Comparison of ENCODE assay signal across 6 cellular contexts in the genomic region with DNA sequence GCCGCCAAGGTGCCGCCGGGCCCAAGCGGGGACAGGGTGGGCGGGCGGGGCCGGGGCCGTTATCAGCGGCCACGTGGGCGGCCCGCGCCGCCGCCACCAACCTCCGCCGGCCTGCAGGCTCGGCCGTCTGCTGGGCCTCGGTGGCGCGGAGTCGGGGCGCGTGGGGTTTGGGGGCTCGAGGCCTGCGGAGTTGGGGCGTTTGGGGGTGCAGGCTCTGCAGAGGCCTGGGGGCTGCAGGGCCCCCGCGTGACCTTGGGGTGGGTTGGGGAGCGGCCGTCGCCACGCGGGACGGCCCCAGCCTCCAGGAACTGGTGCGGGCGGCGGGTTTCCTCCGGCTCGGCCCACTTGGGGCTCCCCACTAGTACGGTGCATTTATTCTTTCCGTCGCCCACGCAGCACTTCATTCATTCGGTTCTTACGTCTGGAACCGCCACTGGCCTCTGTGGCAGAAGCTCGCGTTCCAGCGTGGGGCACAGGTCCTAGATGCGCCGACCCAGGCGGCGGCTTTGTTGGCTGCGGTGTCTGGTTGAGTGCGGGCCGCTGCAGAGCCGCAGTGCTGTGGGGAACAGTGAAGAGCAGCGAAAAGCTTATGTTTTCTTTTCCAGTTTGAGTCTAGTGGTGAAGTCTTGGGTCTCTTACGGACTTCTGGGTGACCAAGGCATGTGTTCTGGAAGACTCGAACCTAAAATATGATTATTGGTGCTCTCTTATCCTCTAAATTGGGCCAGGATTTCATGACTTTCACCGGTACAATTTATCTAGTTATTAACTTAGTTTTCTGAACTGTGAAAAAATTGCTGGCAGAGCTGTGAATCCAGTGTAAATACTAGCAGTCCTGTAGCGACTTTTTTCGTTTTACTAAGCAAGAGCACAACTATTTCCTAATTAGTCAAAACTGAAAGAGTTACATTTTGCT. TPM values are rescaled to one million over a fixed set of nuclear protein-coding genes. Genes with fewer than 3 reads are reported as not detected.
A peak's percentile ranks its signal among the peaks of the same experiment; 100 is the strongest.
DNase-seq lines count a peak whose midpoint lies in the region; ATAC-seq and TF ChIP-seq lines count a peak whose summit lies in the region.

No MANE protein-coding gene starts in this region.

- H3K36me3 ChIP-seq in BJ (ENCODE audit: control insufficient read depth, insufficient read depth, low read length) (peaks cover 33% of the 10 kb centered on the region), HCT116 (ENCODE audit: control insufficient read depth in 1 of 2, insufficient read depth in 2 of 2, low read length in 2 of 2) (peaks cover 21 to 43% of the 10 kb centered on the region in 2 experiments), esophagus muscularis mucosa (peaks cover 30 to 73% (median 62%) of the 10 kb centered on the region in 4 donors)

- BruUV-seq in HCT116 (replicated peaks; lab: Mats Ljungman, UMichigan): no TSS peak

- CTCF ChIA-PET in BJ (lab: Yijun Ruan, JAX) (interaction anchor here (0.7 to 1.0 kb wide), 2 partner anchors 11 to 39 kb away, joined by 3 to 5 read pairs; no protein-coding TSS in a partner anchor), HCT116 (lab: Charles Lee) (interaction anchor here (1.7 kb wide), 1 partner anchor 12 kb away, joined by 3 read pairs; no protein-coding TSS in a partner anchor)

- no peak for TF ChIP-seq EP300 in esophagus muscularis mucosa (IDR thresholded peaks at IDR 0.05)

- no peaks in the 10 kb centered on the region for H3K27me3 ChIP-seq in BJ (ENCODE audit: control insufficient read depth, insufficient read depth, low read length)
- no peaks in the 10 kb centered on the region for H3K27me3 ChIP-seq in HCT116 (ENCODE audit: insufficient read depth, low read length)
- no peaks in the 10 kb centered on the region for H3K27me3 ChIP-seq in esophagus muscularis mucosa

- H3K4me3 ChIP-seq in BJ (ENCODE audit: low read depth, low read length) (peak overlapping the region; percentile 99), HCT116 (replicated peaks in 1 of 2; ENCODE audit: low read depth in 1 of 2, low read length in 2 of 2) (peak overlapping the region; percentile 96 to 97), WI38 (ENCODE audit: low read depth, low read length) (peak overlapping the region; percentile 86), esophagus muscularis mucosa (peak overlapping the region; percentile 80 to 91 (median 86))

- RAD21 ChIA-PET in HCT116 (lab: Charles Lee; ENCODE audit: low non-redundant PET in 1 of 2, low total read pairs in 2 of 2, uncharacterized antibody in 2 of 2, unreplicated experiment in 2 of 2): no interaction called here

- intact Hi-C loops in HCT116 (cut with micrococcal nuclease): loop anchor here (1.0 to 10.0 kb wide), 2 partner anchors 38 to 153 kb away; partner anchors contain the start of gene DGCR8
- intact Hi-C loops in esophagus muscularis mucosa (cut with DNase I): no loop called here

- peak; percentile 35 for ATAC-seq in HCT116

- H3K4me1 ChIP-seq in HCT116 (ENCODE audit: control insufficient read depth in 1 of 2, insufficient read depth in 2 of 2, low read length in 2 of 2): peaks cover 12 to 27% of the 10 kb centered on the region in 2 experiments
- peaks cover 29 to 75% (median 56%) of the 10 kb centered on the region in 4 donors for H3K4me1 ChIP-seq in esophagus muscularis mucosa

- TF ChIP-seq POLR2A in HCT116 (IDR thresholded peaks at IDR 0.05; ENCODE audit: borderline replicate concordance, extremely low read depth, insufficient read depth, insufficient read length) (no peak), esophagus muscularis mucosa (IDR thresholded peaks at IDR 0.05; ENCODE audit: low read depth) (no peak)

- no peaks in the 10 kb centered on the region for H3K9me3 ChIP-seq in HCT116 (ENCODE audit: control insufficient read depth in 1 of 2, insufficient read depth in 1 of 2, low read depth in 1 of 2, low read length in 2 of 2)
- no peaks in the 10 kb centered on the region for H3K9me3 ChIP-seq in esophagus muscularis mucosa

- H3K79me2 ChIP-seq in HCT116 (ENCODE audit: insufficient read depth, low read length): peaks cover 85% of the 10 kb centered on the region

- TF ChIP-seq RAD21 in HCT116 (IDR thresholded peaks at IDR 0.05; ENCODE audit: low read depth): no peak

- DNase-seq in BJ (ENCODE audit: low read depth) (no peak), HCT116 (ENCODE audit: low read depth, low spot score) (no peak), esophagus muscularis mucosa (ENCODE audit: extremely low spot score) (no peak), NCI-H526 treated with DMSO at 0.1 percent for 48 hours (lab: John Stamatoyannopoulos, UW) (no peak)
- DNase-seq in stimulated activated CD4-positive, alpha-beta T cell treated with anti-CD3 and anti-CD28 coated beads, Interleukin-15, amount 100 ng/mL, for 24 hours: peak; percentile 91

- no peaks in the 10 kb centered on the region for H4K20me1 ChIP-seq in HCT116 (ENCODE audit: insufficient read depth)

- POLR2A ChIA-PET in BJ (lab: Charles Lee) (interaction anchor here (0.7 kb wide), 1 partner anchor 15 kb away, joined by 3 read pairs; no protein-coding TSS in a partner anchor), HCT116 (lab: Charles Lee) (no interaction called here)

- H3K27ac ChIP-seq in HCT116 (ENCODE audit: low read depth, low read length): peak overlapping the region; percentile 79
- peak overlapping the region; percentile 85 to 91 (median 88) for H3K27ac ChIP-seq in esophagus muscularis mucosa (replicated peaks in 1 of 4)

- TF ChIP-seq CTCF in BJ (IDR thresholded peaks at IDR 0.05; ENCODE audit: insufficient read depth, low read depth, low read length): no peak
- TF ChIP-seq CTCF in HCT116 (IDR thresholded peaks at IDR 0.05 in 2 of 3, conservative IDR thresholded peaks at IDR 0.05 in 1 of 3; ENCODE audit: borderline replicate concordance in 1 of 3, insufficient read depth in 1 of 3, low read depth in 2 of 3, low read length in 2 of 3): no peak
- TF ChIP-seq CTCF in WI38 (IDR thresholded peaks at IDR 0.05; ENCODE audit: low read depth, low read length): no peak
- TF ChIP-seq CTCF in esophagus muscularis mucosa (IDR thresholded peaks at IDR 0.05): no peak

- H3K9ac ChIP-seq in HCT116 (ENCODE audit: low read length): peak overlapping the region; percentile 99

- H2AFZ ChIP-seq in HCT116 (ENCODE audit: low read depth, low read length, poor library complexity, severe bottlenecking): no peak overlapping the region

- H3K4me2 ChIP-seq in HCT116 (ENCODE audit: low read length): peak overlapping the region; percentile 91

- no peaks in the 10 kb centered on the region for H3K9me2 ChIP-seq in HCT116 (ENCODE audit: insufficient read depth)

- 1% methylated on average over 32 of the region's 65 CpGs for WGBS in esophagus muscularis mucosa

TF ChIP-seq in HCT116, 20 proteins besides CTCF, POLR2A, EP300 and RAD21 (continues in another document):
- TF ChIP-seq CEBPB (IDR thresholded peaks at IDR 0.05; ENCODE audit: low read depth): no peak
- TF ChIP-seq, protein P1, sequence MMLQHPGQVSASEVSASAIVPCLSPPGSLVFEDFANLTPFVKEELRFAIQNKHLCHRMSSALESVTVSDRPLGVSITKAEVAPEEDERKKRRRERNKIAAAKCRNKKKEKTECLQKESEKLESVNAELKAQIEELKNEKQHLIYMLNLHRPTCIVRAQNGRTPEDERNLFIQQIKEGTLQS (IDR thresholded peaks at IDR 0.05): no peak
- no peak for TF ChIP-seq EZH2phosphoT487 (IDR thresholded peaks at IDR 0.05; ENCODE audit: borderline replicate concordance)
- TF ChIP-seq, protein P2, sequence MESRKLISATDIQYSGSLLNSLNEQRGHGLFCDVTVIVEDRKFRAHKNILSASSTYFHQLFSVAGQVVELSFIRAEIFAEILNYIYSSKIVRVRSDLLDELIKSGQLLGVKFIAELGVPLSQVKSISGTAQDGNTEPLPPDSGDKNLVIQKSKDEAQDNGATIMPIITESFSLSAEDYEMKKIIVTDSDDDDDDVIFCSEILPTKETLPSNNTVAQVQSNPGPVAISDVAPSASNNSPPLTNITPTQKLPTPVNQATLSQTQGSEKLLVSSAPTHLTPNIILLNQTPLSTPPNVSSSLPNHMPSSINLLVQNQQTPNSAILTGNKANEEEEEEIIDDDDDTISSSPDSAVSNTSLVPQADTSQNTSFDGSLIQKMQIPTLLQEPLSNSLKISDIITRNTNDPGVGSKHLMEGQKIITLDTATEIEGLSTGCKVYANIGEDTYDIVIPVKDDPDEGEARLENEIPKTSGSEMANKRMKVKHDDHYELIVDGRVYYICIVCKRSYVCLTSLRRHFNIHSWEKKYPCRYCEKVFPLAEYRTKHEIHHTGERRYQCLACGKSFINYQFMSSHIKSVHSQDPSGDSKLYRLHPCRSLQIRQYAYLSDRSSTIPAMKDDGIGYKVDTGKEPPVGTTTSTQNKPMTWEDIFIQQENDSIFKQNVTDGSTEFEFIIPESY (IDR thresholded peaks at IDR 0.05; ENCODE audit: extremely low read depth, insufficient replicate concordance, low read length): no peak
- peak; percentile 64 for TF ChIP-seq EGR1 (IDR thresholded peaks at IDR 0.05; ENCODE audit: low read depth)

RNA-seq across cellular contexts. Expression of gene TRMT2A, which starts 0.9 kb away (rescaled TPM):
- 20.1 and 34.2 TPM in 2 replicates for polyA plus RNA-seq in BJ (2011; rRNA removed)
- 32.0 and 49.5 TPM in 2 replicates for polyA minus RNA-seq in BJ (2011; rRNA and poly(A)+ RNA removed)
- total RNA-seq in HCT116 (2021; ENCODE audit: unreplicated experiment): 67.3 TPM
- 43.8 and 47.9 TPM in 2 replicates for polyA plus RNA-seq in HCT116 (2012)
- 10 to 100 TPM; 34.0 to 36.7 (median 35.0) TPM for total RNA-seq in esophagus muscularis mucosa

RNA-seq across cellular contexts. Expression of gene RANBP1, which starts 2.0 kb away (rescaled TPM):
- 164 and 166 TPM in 2 replicates for polyA plus RNA-seq in BJ (2011; rRNA removed)
- 69.5 and 109 TPM in 2 replicates for polyA minus RNA-seq in BJ (2011; rRNA and poly(A)+ RNA removed)
- total RNA-seq in HCT116 (2021; ENCODE audit: unreplicated experiment) (351 TPM), esophagus muscularis mucosa (100 to 1,000 TPM; 116 to 180 (median 140) TPM)
- polyA plus RNA-seq in HCT116 (2012): 240 and 283 TPM in 2 replicates

RNA-seq across cellular contexts. Expression of gene ZDHHC8, which starts 13.7 kb away (rescaled TPM):
- 15.1 and 32.2 TPM in 2 replicates for polyA plus RNA-seq in BJ (2011; rRNA removed)
- polyA minus RNA-seq in BJ (2011; rRNA and poly(A)+ RNA removed): 13.5 and 17.6 TPM in 2 replicates
- total RNA-seq in HCT116 (2021; ENCODE audit: unreplicated experiment) (89.3 TPM), esophagus muscularis mucosa (10 to 100 TPM; 11.8 to 33.2 (median 23.8) TPM)
- polyA plus RNA-seq in HCT116 (2012): 46.9 and 49.5 TPM in 2 replicates

RNA-seq across cellular contexts. Expression of gene CCDC188, which starts 32.9 kb away (rescaled TPM):
- 4.9 and 6.5 TPM in 2 replicates for polyA plus RNA-seq in BJ (2011; rRNA removed)
- polyA minus RNA-seq in BJ (2011; rRNA and poly(A)+ RNA removed): 0.98 and 1.6 TPM in 2 replicates
- not detected for total RNA-seq in HCT116 (2021; ENCODE audit: unreplicated experiment)
- polyA plus RNA-seq in HCT116 (2012): 0.24 and 0.26 TPM in 2 replicates
- total RNA-seq in esophagus muscularis mucosa: 1 to 10 TPM in 1 of 4 donors, under 1 TPM in 3; 0.17 to 1.4 (median 0.64) TPM

RNA-seq across cellular contexts. Expression of gene DGCR8, which starts 37.9 kb away (rescaled TPM):
- polyA plus RNA-seq in BJ (2011; rRNA removed): 16.3 and 21.3 TPM in 2 replicates
- 15.7 and 18.3 TPM in 2 replicates for polyA minus RNA-seq in BJ (2011; rRNA and poly(A)+ RNA removed)
- total RNA-seq in HCT116 (2021; ENCODE audit: unreplicated experiment): 43.8 TPM
- polyA plus RNA-seq in HCT116 (2012): 24.2 and 25.3 TPM in 2 replicates
- 10 to 100 TPM; 16.9 to 26.6 (median 19.6) TPM for total RNA-seq in esophagus muscularis mucosa
